In the genomic region with DNA sequence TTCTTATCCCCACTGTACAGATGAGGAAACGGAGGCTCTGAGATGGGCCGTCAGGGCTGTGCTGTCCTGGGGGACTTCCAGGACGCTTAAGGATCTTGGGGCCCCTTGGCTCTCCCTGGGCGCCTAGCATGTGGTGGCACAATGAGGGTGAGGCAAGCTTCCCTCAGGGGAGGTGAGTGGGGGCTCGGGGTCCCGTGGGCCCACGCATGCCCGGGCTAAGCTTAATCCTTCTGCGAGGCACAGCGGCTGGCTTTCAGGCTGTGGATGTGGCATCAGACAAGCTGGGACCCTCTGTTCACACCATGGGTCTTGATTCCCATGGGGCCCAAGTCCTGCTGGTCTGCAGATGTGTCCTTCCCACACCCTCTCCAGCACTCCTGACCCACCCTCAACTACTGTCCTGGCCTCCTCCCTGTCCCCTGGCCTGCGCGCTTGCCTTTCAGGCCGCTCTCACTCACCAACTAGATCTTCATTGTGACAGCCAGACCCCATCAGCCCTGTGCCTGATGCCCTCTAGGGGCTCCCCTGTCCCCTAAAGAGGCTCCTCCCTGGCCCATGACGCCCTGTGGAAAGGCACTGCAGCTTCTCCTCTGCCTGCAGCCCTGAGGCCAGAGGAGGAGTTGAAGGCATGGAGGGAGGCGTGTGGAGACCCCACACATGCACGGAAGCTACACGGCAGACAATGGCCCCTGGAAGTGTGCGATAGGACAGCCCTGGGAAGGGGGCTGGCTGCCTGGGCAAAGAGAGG, we compare ENCODE assay signal across 11 cellular contexts. TPM values are rescaled to one million over a fixed set of nuclear protein-coding genes. Genes with fewer than 3 reads are reported as not detected.
A peak's percentile ranks its signal among the peaks of the same experiment; 100 is the strongest.
DNase-seq lines count a peak whose midpoint lies in the region; TF ChIP-seq lines count a peak whose summit lies in the region.
"Had no signal": no experiment of that assay in that cellular context is flagged by ENCODE, and none has a peak within 500 bp of the region (broad histone marks: within the 10 kb centered on the region; RNA-seq: fewer than 3 reads in every experiment).

No MANE protein-coding gene starts in this region.

- peak overlapping the region; percentile 95 for H3K27ac Mint-ChIP-seq in neural progenitor cell

- H3K9me3 ChIP-seq in neural progenitor cell (ENCODE audit: low read depth) = no peaks in the 10 kb centered on the region
- H3K9me3 ChIP-seq: prostate gland, upper lobe of right lung had no signal

- peak; percentile 36 for DNase-seq in ELF-1 (ENCODE audit: low read depth, low spot score)
- peak; percentile 45 for DNase-seq in NAMALWA (ENCODE audit: low spot score)
- DNase-seq in neural progenitor cell (ENCODE audit: low spot score) = peak; percentile 69
- DNase-seq in NCI-H226 = no peak
- no peak for DNase-seq in NCI-H187 treated with DMSO at 0.1 percent for 48 hours (lab: John Stamatoyannopoulos, UW)
- no peak for DNase-seq in putamen (ENCODE audit: low spot score)
- DNase-seq: activated T-cell treated with anti-CD3 and anti-CD28 coated beads for 4 hours, left colon, upper lobe of right lung had no signal

- H2AFZ ChIP-seq in neural progenitor cell (replicated peaks) = no peak overlapping the region

- no peaks in the 10 kb centered on the region for H3K9me3 Mint-ChIP-seq in neural progenitor cell

- peaks cover 13% of the 10 kb centered on the region for H3K4me1 ChIP-seq in neural progenitor cell
- H3K4me1 ChIP-seq: prostate gland had no signal

- no peaks in the 10 kb centered on the region for H3F3A ChIP-seq in neural progenitor cell (ENCODE audit: low read depth)

- no peaks in the 10 kb centered on the region for H3K36me3 ChIP-seq in neural progenitor cell
- H3K36me3 ChIP-seq: prostate gland had no signal

- no peaks in the 10 kb centered on the region for H3K27me3 ChIP-seq in neural progenitor cell
- H3K27me3 ChIP-seq: upper lobe of right lung had no signal

- H3K27me3 Mint-ChIP-seq in neural progenitor cell (ENCODE audit: insufficient read depth, low read depth) = peaks cover 5% of the 10 kb centered on the region

- no peak overlapping the region for H3K4me3 ChIP-seq in neural progenitor cell
- H3K4me3 ChIP-seq: prostate gland, upper lobe of right lung had no signal

- H3K27ac ChIP-seq in cingulate gyrus (ENCODE audit: low read depth, low read length) (peak overlapping the region; percentile 99), neural progenitor cell (no peak overlapping the region)
- H3K27ac ChIP-seq: prostate gland had no signal

- H3K36me3 Mint-ChIP-seq in neural progenitor cell = no peaks in the 10 kb centered on the region

- no peaks in the 10 kb centered on the region for H4K20me1 ChIP-seq in neural progenitor cell (ENCODE audit: low read depth)

- no peak overlapping the region for H3K9ac ChIP-seq in neural progenitor cell

- no peaks in the 10 kb centered on the region for H3K79me2 ChIP-seq in neural progenitor cell (ENCODE audit: low read depth)

- H3K4me1 Mint-ChIP-seq in neural progenitor cell = peaks cover 27% of the 10 kb centered on the region

- no peak overlapping the region for H3K4me2 ChIP-seq in neural progenitor cell

- H3K4me3 Mint-ChIP-seq in neural progenitor cell = no peak overlapping the region

- peak; percentile 39 for TF ChIP-seq CTCF in neural progenitor cell (IDR thresholded peaks at IDR 0.05)

RNA-seq across cellular contexts. Expression of gene DUSP7, which starts 11.3 kb away (rescaled TPM):
- total RNA-seq in neural progenitor cell (ENCODE audit: low replicate concordance) = 2.4 and 10.7 TPM in 2 replicates

RNA-seq across cellular contexts. Expression of gene RPL29, which starts 49.3 kb away (rescaled TPM):
- total RNA-seq in neural progenitor cell (ENCODE audit: low replicate concordance) = 1,431 and 2,019 TPM in 2 replicates

Comparison
In these comparisons a context has a peak if more than half of its experiments do, and no peak if none do; other contexts are left out.
1. DNase-seq: peak in ELF-1 (single experiment), NAMALWA (single experiment) and neural progenitor cell (single experiment); none in NCI-H226 (single experiment), NCI-H187 treated with DMSO at 0.1 percent for 48 hours (single experiment) and putamen (single experiment).